ENCODE assay signal across 1 cellular context in the genomic region with DNA sequence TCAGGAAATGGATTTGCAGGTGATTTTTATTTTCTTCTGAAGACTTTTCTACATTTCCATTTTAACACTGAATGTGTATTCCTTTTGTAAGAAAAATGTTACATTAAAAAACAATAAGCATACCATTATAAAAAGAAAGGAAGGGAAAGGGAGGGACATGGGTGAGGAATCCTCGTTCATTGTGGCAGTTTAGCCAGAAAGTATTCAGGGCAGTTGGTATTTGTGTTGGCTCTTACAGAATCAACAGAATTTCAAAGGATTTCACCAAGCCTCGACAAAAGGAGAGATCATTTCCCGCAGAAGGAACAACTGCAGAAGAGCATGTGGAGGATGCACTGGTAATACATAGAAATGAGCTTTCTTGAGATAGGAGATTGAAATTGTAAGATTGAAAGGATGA.
TF ChIP-seq lines count a peak whose summit lies in the region.

No MANE protein-coding gene starts in this region.

TF ChIP-seq in WTC11, 78 proteins besides CTCF, POLR2A, EP300 and RAD21 (continued from another document):
- TF ChIP-seq, protein P1, sequence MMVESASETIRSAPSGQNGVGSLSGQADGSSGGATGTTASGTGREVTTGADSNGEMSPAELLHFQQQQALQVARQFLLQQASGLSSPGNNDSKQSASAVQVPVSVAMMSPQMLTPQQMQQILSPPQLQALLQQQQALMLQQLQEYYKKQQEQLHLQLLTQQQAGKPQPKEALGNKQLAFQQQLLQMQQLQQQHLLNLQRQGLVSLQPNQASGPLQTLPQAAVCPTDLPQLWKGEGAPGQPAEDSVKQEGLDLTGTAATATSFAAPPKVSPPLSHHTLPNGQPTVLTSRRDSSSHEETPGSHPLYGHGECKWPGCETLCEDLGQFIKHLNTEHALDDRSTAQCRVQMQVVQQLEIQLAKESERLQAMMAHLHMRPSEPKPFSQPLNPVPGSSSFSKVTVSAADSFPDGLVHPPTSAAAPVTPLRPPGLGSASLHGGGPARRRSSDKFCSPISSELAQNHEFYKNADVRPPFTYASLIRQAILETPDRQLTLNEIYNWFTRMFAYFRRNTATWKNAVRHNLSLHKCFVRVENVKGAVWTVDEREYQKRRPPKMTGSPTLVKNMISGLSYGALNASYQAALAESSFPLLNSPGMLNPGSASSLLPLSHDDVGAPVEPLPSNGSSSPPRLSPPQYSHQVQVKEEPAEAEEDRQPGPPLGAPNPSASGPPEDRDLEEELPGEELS (CRISPR knock-in tag; IDR thresholded peaks at IDR 0.05): no peak
- TF ChIP-seq NR2C2 (CRISPR knock-in tag; IDR thresholded peaks at IDR 0.05) (no peak), FOXJ3 (CRISPR knock-in tag; IDR thresholded peaks at IDR 0.05; ENCODE audit: borderline replicate concordance) (no peak), IRF2 (CRISPR knock-in tag; IDR thresholded peaks at IDR 0.05; ENCODE audit: borderline replicate concordance, low read depth) (no peak)
- TF ChIP-seq, protein P2, sequence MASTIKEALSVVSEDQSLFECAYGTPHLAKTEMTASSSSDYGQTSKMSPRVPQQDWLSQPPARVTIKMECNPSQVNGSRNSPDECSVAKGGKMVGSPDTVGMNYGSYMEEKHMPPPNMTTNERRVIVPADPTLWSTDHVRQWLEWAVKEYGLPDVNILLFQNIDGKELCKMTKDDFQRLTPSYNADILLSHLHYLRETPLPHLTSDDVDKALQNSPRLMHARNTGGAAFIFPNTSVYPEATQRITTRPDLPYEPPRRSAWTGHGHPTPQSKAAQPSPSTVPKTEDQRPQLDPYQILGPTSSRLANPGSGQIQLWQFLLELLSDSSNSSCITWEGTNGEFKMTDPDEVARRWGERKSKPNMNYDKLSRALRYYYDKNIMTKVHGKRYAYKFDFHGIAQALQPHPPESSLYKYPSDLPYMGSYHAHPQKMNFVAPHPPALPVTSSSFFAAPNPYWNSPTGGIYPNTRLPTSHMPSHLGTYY (CRISPR knock-in tag; IDR thresholded peaks at IDR 0.05): no peak
